ENCODE assay signal across 9 cellular contexts in genomic region chr9:1005043-1005667, GRCh38. TPM values are rescaled to one million over a fixed set of nuclear protein-coding genes. Genes with fewer than 3 reads are reported as not detected.
DNase-seq lines count a peak whose midpoint lies in the region; ATAC-seq, FAIRE-seq and TF ChIP-seq lines count a peak whose summit lies in the region.
"Had no signal": no experiment of that assay in that cellular context is flagged by ENCODE, and none has a peak within 500 bp of the region (broad histone marks: within the 10 kb centered on the region; RNA-seq: fewer than 3 reads in every experiment).

No MANE protein-coding gene starts in this region.

- H3K27me3 Mint-ChIP-seq in Caco-2 (ENCODE audit: insufficient read depth, unreplicated experiment) = no peaks in the 10 kb centered on the region
- peaks cover 9% of the 10 kb centered on the region for H3K27me3 Mint-ChIP-seq in neural progenitor cell (ENCODE audit: insufficient read depth, low read depth)

- H3K79me2 ChIP-seq in neural progenitor cell (ENCODE audit: low read depth) = no peaks in the 10 kb centered on the region

- no peak for FAIRE-seq in HTR-8/SVneo (lab: Jason Lieb, UNC)

- no peak overlapping the region for H3K9ac ChIP-seq in neural progenitor cell

- H3K36me3 Mint-ChIP-seq in Caco-2 (ENCODE audit: insufficient read depth, unreplicated experiment) = no peaks in the 10 kb centered on the region
- H3K36me3 Mint-ChIP-seq in neural progenitor cell = no peaks in the 10 kb centered on the region

- H3K27me3 ChIP-seq in Caco-2 (replicated peaks; ENCODE audit: control insufficient read depth, insufficient read depth, low read length) (no peaks in the 10 kb centered on the region), esophagus squamous epithelium (peaks cover 0 to 26% (median 0%) of the 10 kb centered on the region in 4 donors), neural progenitor cell (peaks cover 24% of the 10 kb centered on the region)

- H3K9me3 Mint-ChIP-seq in Caco-2 (ENCODE audit: unreplicated experiment) (no peaks in the 10 kb centered on the region), neural progenitor cell (no peaks in the 10 kb centered on the region)

- ATAC-seq in GM18867 (IDR thresholded peaks at IDR 0.05; ENCODE audit: unreplicated experiment) = peak; percentile 64

- H4K20me1 ChIP-seq in neural progenitor cell (ENCODE audit: low read depth) = no peaks in the 10 kb centered on the region

- CTCF ChIA-PET in Caco-2 (lab: Charles Lee) = interaction anchor here (0.6 to 1.3 kb wide), 10 partner anchors 13 to 985 kb away, joined by 3 to 13 read pairs (median 4); no protein-coding TSS in a partner anchor

- H3K9me3 ChIP-seq in Caco-2 (no peaks in the 10 kb centered on the region), esophagus squamous epithelium (no peaks in the 10 kb centered on the region), neural progenitor cell (ENCODE audit: low read depth) (no peaks in the 10 kb centered on the region)

- DNase-seq in Caco-2 (peak; percentile 48 to 59), HTR-8/SVneo (ENCODE audit: insufficient read length, low spot score) (peak; percentile 32), SK-MEL-5 (ENCODE audit: low read depth, low spot score) (peak; percentile 74), esophagus squamous epithelium (lab: John Stamatoyannopoulos, UW) (no peak), neural progenitor cell (ENCODE audit: low spot score) (peak; percentile 61), NCI-H226 (no peak)
- no peak for DNase-seq in effector CD8-positive, alpha-beta T cell (lab: John Stamatoyannopoulos, UW)

- no peak overlapping the region for H3K27ac ChIP-seq in esophagus squamous epithelium
- no peak overlapping the region for H3K27ac ChIP-seq in neural progenitor cell

- TF ChIP-seq CTCF in Caco-2 (IDR thresholded peaks at IDR 0.05; ENCODE audit: insufficient read depth in 1 of 2, low read depth in 1 of 2, low read length in 1 of 2, severe bottlenecking in 1 of 2, unreplicated experiment in 1 of 2) (peak; percentile 58 to 62), esophagus squamous epithelium (IDR thresholded peaks at IDR 0.05) (peak in 5 of 6 experiments; percentile 42 to 72 (median 61)), neural progenitor cell (IDR thresholded peaks at IDR 0.05) (peak; percentile 64)

- H2AFZ ChIP-seq in neural progenitor cell (replicated peaks) = no peak overlapping the region

- no peak overlapping the region for H3K4me2 ChIP-seq in neural progenitor cell

- BruUV-seq in Caco-2 (replicated peaks; lab: Mats Ljungman, UMichigan) = no TSS peak

- H3K4me1 Mint-ChIP-seq in Caco-2 (ENCODE audit: low read depth, unreplicated experiment) (no peaks in the 10 kb centered on the region), neural progenitor cell (no peaks in the 10 kb centered on the region)

- POLR2A ChIA-PET in Caco-2 (lab: Charles Lee) = interaction anchor here (0.5 kb wide), 1 partner anchor 315 kb away, joined by 8 read pairs; no protein-coding TSS in a partner anchor

- in situ Hi-C loops in SK-MEL-5 (cut with HindIII; ENCODE audit: low pct_unique_long_range_greater_than_20kb, low sequenced_read_pairs) = no loop called here

- 40 to 45% methylated on average over 8 to 10 of the region's 10 CpGs for WGBS in esophagus squamous epithelium, 2 donors

- H3K4me3 Mint-ChIP-seq in Caco-2 (ENCODE audit: unreplicated experiment) (no peak overlapping the region), neural progenitor cell (no peak overlapping the region)

- no peak for TF ChIP-seq POLR2A in esophagus squamous epithelium (IDR thresholded peaks at IDR 0.05)

- no peaks in the 10 kb centered on the region for H3F3A ChIP-seq in neural progenitor cell (ENCODE audit: low read depth)

- H3K27ac Mint-ChIP-seq in Caco-2 (ENCODE audit: unreplicated experiment) (no peak overlapping the region), neural progenitor cell (no peak overlapping the region)

- no peak overlapping the region for H3K4me3 ChIP-seq in Caco-2 (ENCODE audit: low read depth, low read length)
- H3K4me3 ChIP-seq in esophagus squamous epithelium = no peak overlapping the region
- no peak overlapping the region for H3K4me3 ChIP-seq in neural progenitor cell

- H3K4me1 ChIP-seq in Caco-2 (no peaks in the 10 kb centered on the region), esophagus squamous epithelium (peaks cover 0 to 6% (median 3%) of the 10 kb centered on the region in 3 donors), neural progenitor cell (no peaks in the 10 kb centered on the region)

- intact Hi-C loops in Caco-2 (cut with micrococcal nuclease; ENCODE audit: unreplicated experiment) = loop anchor here (1.0 to 10.0 kb wide), 5 partner anchors 93 to 660 kb away; no protein-coding TSS in a partner anchor
- intact Hi-C loops in esophagus squamous epithelium (cut with DNase I) = loop anchor here (5.0 kb wide), 1 partner anchor 113 kb away; no protein-coding TSS in a partner anchor

- H3K36me3 ChIP-seq in Caco-2 (ENCODE audit: control insufficient read depth, insufficient read depth, low read length) (no peaks in the 10 kb centered on the region), esophagus squamous epithelium (no peaks in the 10 kb centered on the region), neural progenitor cell (no peaks in the 10 kb centered on the region)

RNA-seq across cellular contexts. Expression of gene DMRT3, which starts 28.7 kb away (rescaled TPM):
- total RNA-seq in Caco-2 (2022) (not detected in 2 replicates), esophagus squamous epithelium (1 to 10 TPM in 1 of 4 donors, not detected in 3; 1.0 TPM), neural progenitor cell (ENCODE audit: low replicate concordance) (0.41 and 0.90 TPM in 2 replicates)
- not detected in 2 replicates for total RNA-seq in SK-MEL-5 (2014; rRNA removed; shearing (Covaris generic))
- polyA plus RNA-seq in SK-MEL-5 (2015; cell fraction: cytosol; rRNA removed) = not detected in 2 replicates
- polyA plus RNA-seq in SK-MEL-5 (2015; cell fraction: nucleus; rRNA removed) = not detected in 2 replicates
- total RNA-seq: T-helper 1 cell treated with Interleukin-12 subunit alpha and Interleukin-12 subunit beta and Interleukin-4 antibody, amounts not matched to agents 30 ng/mL and 1 ng/mL, for 36 hours had no signal

RNA-seq across cellular contexts. Expression of gene DMRT2, which starts 45.0 kb away (rescaled TPM):
- total RNA-seq in Caco-2 (2022) (0.61 and 0.70 TPM in 2 replicates), esophagus squamous epithelium (1 to 10 TPM in 1 of 4 donors, under 1 TPM in 1, not detected in 2; 0.99 to 1.3 TPM), neural progenitor cell (ENCODE audit: low replicate concordance) (not detected in 2 replicates)
- 3.4 and 4.0 TPM in 2 replicates for total RNA-seq in SK-MEL-5 (2014; rRNA removed; shearing (Covaris generic))
- 10.8 and 12.8 TPM in 2 replicates for polyA plus RNA-seq in SK-MEL-5 (2015; cell fraction: cytosol; rRNA removed)
- polyA plus RNA-seq in SK-MEL-5 (2015; cell fraction: nucleus; rRNA removed) = 16.3 and 22.8 TPM in 2 replicates

Comparison
In these comparisons a context has a peak if more than half of its experiments do, and no peak if none do; other contexts are left out.
1. DNase-seq: peak in Caco-2 (2 of 2), HTR-8/SVneo (single experiment), SK-MEL-5 (single experiment) and neural progenitor cell (single experiment); none in esophagus squamous epithelium (single experiment), NCI-H226 (single experiment) and effector CD8-positive, alpha-beta T cell (single experiment).
2. Peak in every context shown above with its lines, with median percentiles within 50 percentile points of each other: CTCF ChIP-seq.